ENCODE assay signal across 8 cellular contexts in genomic region chr21:37368536-37369279, GRCh38. TPM values are rescaled to one million over a fixed set of nuclear protein-coding genes. Genes with fewer than 3 reads are reported as not detected.
DNase-seq lines count a peak whose midpoint lies in the region; FAIRE-seq and TF ChIP-seq lines count a peak whose summit lies in the region.

No MANE protein-coding gene starts in this region.

- peaks cover 85% of the 10 kb centered on the region for H3K79me2 ChIP-seq in Loucy (ENCODE audit: insufficient read depth, low read length)

- TF ChIP-seq CTCF in Loucy (conservative IDR thresholded peaks at IDR 0.05; ENCODE audit: low read length) (no peak), bronchial epithelial cell (IDR thresholded peaks at IDR 0.05; ENCODE audit: insufficient read depth, low read length, severe bottlenecking) (no peak)

- FAIRE-seq in bronchial epithelial cell (lab: Jason Lieb, UNC), result no peak

- H3K4me1 ChIP-seq in Loucy (ENCODE audit: insufficient read depth, low read length, poor library complexity, severe bottlenecking) (peaks cover 57% of the 10 kb centered on the region), mucosa of stomach (ENCODE audit: control insufficient read depth, insufficient read depth, low read length) (peaks cover 14% of the 10 kb centered on the region)

- H3K4me3 ChIP-seq in Loucy (ENCODE audit: low read length, poor library complexity, severe bottlenecking), result peak overlapping the region; percentile 98
- peak overlapping the region; percentile 89 for H3K4me3 ChIP-seq in bronchial epithelial cell (ENCODE audit: low read depth, low read length)
- H3K4me3 ChIP-seq in mucosa of stomach (ENCODE audit: low read length), result peak overlapping the region; percentile 85

- H3K36me3 ChIP-seq in Loucy (ENCODE audit: insufficient read depth, low read length), result no peaks in the 10 kb centered on the region
- H3K36me3 ChIP-seq in bronchial epithelial cell (ENCODE audit: control insufficient read depth, insufficient read depth, low read length), result no peaks in the 10 kb centered on the region
- no peaks in the 10 kb centered on the region for H3K36me3 ChIP-seq in mucosa of stomach (ENCODE audit: control insufficient read depth, insufficient read depth, low read length)

- no peak overlapping the region for H2AFZ ChIP-seq in Loucy (ENCODE audit: low read length)

- H3F3A ChIP-seq in Loucy (ENCODE audit: low read depth), result peaks cover 9% of the 10 kb centered on the region; the same call in 1 of the 2 replicates

- H3K4me2 ChIP-seq in Loucy (ENCODE audit: low read depth, low read length, poor library complexity, severe bottlenecking), result peak overlapping the region; percentile 88

- H4K20me1 ChIP-seq in Loucy (ENCODE audit: insufficient read depth, low read length, poor library complexity, severe bottlenecking), result peaks cover 56% of the 10 kb centered on the region

- H3K9ac ChIP-seq in Loucy (ENCODE audit: low read depth, low read length, poor library complexity, severe bottlenecking) (peak overlapping the region; percentile 97), mucosa of stomach (ENCODE audit: low read length) (peak overlapping the region; percentile 89)

- H3K9me3 ChIP-seq in Loucy (ENCODE audit: insufficient read depth, low read depth, low read length) (no peaks in the 10 kb centered on the region), mucosa of stomach (ENCODE audit: control insufficient read depth, low read length) (no peaks in the 10 kb centered on the region)

- H3K27me3 ChIP-seq in Loucy (ENCODE audit: insufficient read depth, low read length, poor library complexity, severe bottlenecking) (peaks cover 9% of the 10 kb centered on the region), bronchial epithelial cell (ENCODE audit: control insufficient read depth, insufficient read depth, low read length) (no peaks in the 10 kb centered on the region), mucosa of stomach (ENCODE audit: control insufficient read depth, insufficient read depth, low read length) (no peaks in the 10 kb centered on the region)

- no peaks in the 10 kb centered on the region for H3K9me2 ChIP-seq in Loucy (replicated peaks; ENCODE audit: low read depth, low read length)

- DNase-seq in Daoy (ENCODE audit: low read depth), result peak; percentile 22
- peak; percentile 93 for DNase-seq in bronchial epithelial cell (ENCODE audit: low read depth)
- DNase-seq in NCI-H1092 (lab: John Stamatoyannopoulos, UW), result no peak
- no peak for DNase-seq in AG08395 (ENCODE audit: low spot score)
- no peak for DNase-seq in SKM-1 (lab: John Stamatoyannopoulos, UW; ENCODE audit: unreplicated experiment)
- no peak for DNase-seq in cerebellum (ENCODE audit: low spot score)

RNA-seq across cellular contexts. Expression of gene DYRK1A, which starts 2.1 kb away (rescaled TPM):
- 34.8 and 36.9 TPM in 2 replicates for total RNA-seq in Daoy (2014; rRNA removed; shearing (Covaris generic))
- total RNA-seq in bronchial epithelial cell, result 47.4 and 51.1 TPM in 2 replicates
- total RNA-seq in cerebellum, result 138 TPM

Comparison
In these comparisons a context has a peak if more than half of its experiments do, and no peak if none do; other contexts are left out.
1. DNase-seq: peak in Daoy (single experiment) and bronchial epithelial cell (single experiment); none in NCI-H1092 (single experiment), AG08395 (single experiment), SKM-1 (single experiment) and cerebellum (single experiment).
2. Peak in every context shown above with its lines, with median percentiles within 50 percentile points of each other: H3K4me3 ChIP-seq.